In the genomic region with DNA sequence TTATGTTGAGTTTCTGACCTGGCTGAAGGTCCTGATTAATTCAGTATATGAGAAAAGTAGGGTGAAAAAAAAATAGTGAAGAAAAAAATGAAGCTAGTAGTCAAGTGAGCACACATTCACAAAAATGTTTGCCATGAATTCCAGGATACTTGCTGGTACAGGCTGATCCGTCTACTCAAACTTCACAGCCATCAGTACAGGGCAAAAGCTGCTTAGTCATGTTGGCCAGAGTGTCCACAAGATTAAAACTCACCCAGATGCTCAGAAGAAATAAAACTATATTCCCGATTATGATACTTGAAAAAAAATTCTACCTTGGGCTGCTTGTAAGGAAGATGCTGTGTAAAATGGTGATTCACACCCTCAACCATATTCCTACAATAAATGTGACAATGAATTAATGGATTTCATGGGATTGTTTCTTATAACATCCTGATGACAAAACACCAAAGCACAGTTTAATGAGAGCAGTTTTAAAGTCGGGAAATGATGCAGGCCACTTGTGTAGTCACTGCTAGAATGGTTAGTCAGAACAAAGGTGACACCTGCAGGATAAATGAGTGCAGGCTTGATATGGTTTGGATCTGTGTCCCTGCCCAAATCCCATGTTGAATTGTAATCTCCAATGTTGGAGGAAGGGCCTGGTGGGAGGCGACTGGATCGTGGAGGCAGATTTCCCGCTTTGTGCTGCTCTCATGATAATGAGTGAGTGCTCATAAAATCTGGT, we compare ENCODE assay signal across 13 cellular contexts. TPM values are rescaled to one million over a fixed set of nuclear protein-coding genes. Genes with fewer than 3 reads are reported as not detected.
A peak's percentile ranks its signal among the peaks of the same experiment; 100 is the strongest.
DNase-seq lines count a peak whose midpoint lies in the region; ATAC-seq, FAIRE-seq and TF ChIP-seq lines count a peak whose summit lies in the region.
"Had no signal": no experiment of that assay in that cellular context is flagged by ENCODE, and none has a peak within 500 bp of the region (broad histone marks: within the 10 kb centered on the region; RNA-seq: fewer than 3 reads in every experiment).

No MANE protein-coding gene starts in this region.

- TF ChIP-seq CTCF in AG10803 (conservative IDR thresholded peaks at IDR 0.05; ENCODE audit: low read length) (no peak; the same call in 1 of the 2 replicates), endothelial cell of umbilical vein (IDR thresholded peaks at IDR 0.05; ENCODE audit: extremely low read depth in 1 of 2, insufficient read depth in 1 of 2, low read depth in 1 of 2, low read length in 2 of 2) (no peak), gastroesophageal sphincter (IDR thresholded peaks at IDR 0.05) (no peak)

- H3K9ac ChIP-seq in endothelial cell of umbilical vein (replicated peaks; ENCODE audit: extremely low read depth, insufficient read depth, low read length) (no peak overlapping the region), mesendoderm (ENCODE audit: low read length) (no peak overlapping the region)

- H3K18ac ChIP-seq in mesendoderm (ENCODE audit: low read length): no peak overlapping the region

- ATAC-seq in aorta (ENCODE audit: low FRiP score): no peak
- no peak for ATAC-seq in gastroesophageal sphincter
- ATAC-seq: naive thymus-derived CD4-positive, alpha-beta T cell had no signal

- H3K4me3 ChIP-seq in AG10803 (ENCODE audit: low read length) (no peak overlapping the region), endothelial cell of umbilical vein (replicated peaks in 1 of 3; ENCODE audit: insufficient read depth in 1 of 3, low read depth in 1 of 3, low read length in 3 of 3) (no peak overlapping the region), mesendoderm (ENCODE audit: low read length) (no peak overlapping the region), aorta (ENCODE audit: low read length in 2 of 2) (no peak overlapping the region), gastroesophageal sphincter (no peak overlapping the region)

- no peaks in the 10 kb centered on the region for H3K79me2 ChIP-seq in endothelial cell of umbilical vein (ENCODE audit: control insufficient read depth, insufficient read depth, low read length)
- no peaks in the 10 kb centered on the region for H3K79me2 ChIP-seq in mesendoderm (ENCODE audit: control insufficient read depth, insufficient read depth, low read length)

- no peak overlapping the region for H2BK5ac ChIP-seq in mesendoderm (ENCODE audit: low read length)

- no peaks in the 10 kb centered on the region for H3K79me1 ChIP-seq in mesendoderm (ENCODE audit: low read length)

- DNase-seq in AG10803 (ENCODE audit: low read depth) (peak; percentile 83), NCI-H2029 treated with DMSO at 0.1 percent for 48 hours (lab: John Stamatoyannopoulos, UW) (peak; percentile 12), endothelial cell of umbilical vein (ENCODE audit: low read depth, low spot score) (no peak), mesendoderm (peak; percentile 75), aorta (no peak)
- DNase-seq in activated CD4-positive, alpha-beta T cell treated with anti-CD3 and anti-CD28 coated beads, Interleukin-2, amount 50 U/mL, for 48 hours: no peak
- DNase-seq in activated effector memory CD4-positive, alpha-beta T cell treated with anti-CD3 and anti-CD28 coated beads, Interleukin-2, amount 50 U/mL, for 16 hours: no peak
- DNase-seq: caudate nucleus; COR-L47; naive thymus-derived CD4-positive, alpha-beta T cell; NCI-H524; stimulated activated naive CD4-positive, alpha-beta T cell treated with Interleukin-2 at 50 U/mL for 16 hours had no signal

- no peaks in the 10 kb centered on the region for H3K9me1 ChIP-seq in endothelial cell of umbilical vein (replicated peaks; ENCODE audit: control insufficient read depth, extremely low read depth, insufficient read depth, low read length)

- no peak overlapping the region for H3K4me2 ChIP-seq in endothelial cell of umbilical vein (ENCODE audit: insufficient read depth, low read length)
- no peak overlapping the region for H3K4me2 ChIP-seq in mesendoderm (ENCODE audit: low read length)

- H4K5ac ChIP-seq in mesendoderm (ENCODE audit: low read length): no peak overlapping the region

- POLR2A ChIA-PET in endothelial cell of umbilical vein (lab: Charles Lee): no interaction called here

- H3K9me3 ChIP-seq in endothelial cell of umbilical vein (replicated peaks; ENCODE audit: control insufficient read depth, insufficient read depth, low read length) (no peaks in the 10 kb centered on the region), aorta (ENCODE audit: control insufficient read depth, low read length) (no peaks in the 10 kb centered on the region), gastroesophageal sphincter (peaks cover 0 to 6% (median 0%) of the 10 kb centered on the region in 3 donors)

- H4K20me1 ChIP-seq in endothelial cell of umbilical vein (replicated peaks; ENCODE audit: control insufficient read depth, extremely low read depth, insufficient read depth, low read length): no peaks in the 10 kb centered on the region

- no peak overlapping the region for H3K23ac ChIP-seq in mesendoderm (ENCODE audit: low read length)

- no peak for TF ChIP-seq POLR2A in endothelial cell of umbilical vein (IDR thresholded peaks at IDR 0.05; ENCODE audit: low read depth, low read length)
- no peak for TF ChIP-seq POLR2A in gastroesophageal sphincter (IDR thresholded peaks at IDR 0.05)

- H2AFZ ChIP-seq in endothelial cell of umbilical vein (ENCODE audit: low read depth, low read length): no peak overlapping the region

- BruUV-seq in endothelial cell of umbilical vein (replicated peaks; lab: Mats Ljungman, UMichigan): TSS peak; percentile 73

- dilution Hi-C loops in endothelial cell of umbilical vein (cut with MboI; ENCODE audit: extremely low pct_ligation_motif_present, low sequenced_read_pairs): no loop called here

- H3K36me3 ChIP-seq in endothelial cell of umbilical vein (ENCODE audit: control insufficient read depth in 2 of 2, extremely low read depth in 1 of 2, insufficient read depth in 2 of 2, low read length in 2 of 2) (no peaks in the 10 kb centered on the region), mesendoderm (ENCODE audit: control insufficient read depth, insufficient read depth, low read length) (no peaks in the 10 kb centered on the region), aorta (ENCODE audit: control insufficient read depth in 1 of 2, insufficient read depth in 2 of 2, low read length in 1 of 2) (no peaks in the 10 kb centered on the region), gastroesophageal sphincter (no peaks in the 10 kb centered on the region)

- intact Hi-C loops in endothelial cell of umbilical vein (cut with micrococcal nuclease) (loop anchor here (1.0 to 2.0 kb wide), 4 partner anchors 39 to 90 kb away; partner anchors contain the start of gene ANKRD1), aorta (cut with DNase I) (loop anchor here in 1 of 2 donors (2.0 kb wide), 1 partner anchor 59 kb away; no protein-coding TSS in a partner anchor)

- CTCF ChIA-PET in endothelial cell of umbilical vein (lab: Charles Lee): interaction anchor here (0.6 to 3.4 kb wide), 11 partner anchors 9 to 280 kb away, joined by 3 to 44 read pairs (median 5); partner anchors contain the start of gene ANKRD1

- no CpG with 5 or more reads among the region's 6 CpGs for WGBS in mesendoderm (ENCODE audit: extremely low coverage, insufficient coverage, low lambda C conversion rate)
- 55 to 60% methylated on average over 6 of the region's 6 CpGs for WGBS in aorta, 2 donors
- 73 to 77% methylated on average over 4 to 6 of the region's 6 CpGs for WGBS in gastroesophageal sphincter (ENCODE audit: low coverage in 1 of 2), 2 donors

- peak overlapping the region; percentile 5 for H3K56ac ChIP-seq in mesendoderm (ENCODE audit: low read length)

- no peak overlapping the region for H2BK120ac ChIP-seq in mesendoderm (ENCODE audit: low read depth, low read length)

- H2AK5ac ChIP-seq in mesendoderm (ENCODE audit: low read length): no peak overlapping the region

- no peaks in the 10 kb centered on the region for H3K27me3 ChIP-seq in endothelial cell of umbilical vein (ENCODE audit: control insufficient read depth in 2 of 2, insufficient read depth in 2 of 2, low read length in 2 of 2)
- H3K27me3 ChIP-seq in mesendoderm (ENCODE audit: insufficient read depth, low read length, poor library complexity): no peaks in the 10 kb centered on the region
- H3K27me3 ChIP-seq in aorta (ENCODE audit: control insufficient read depth in 1 of 2, insufficient read depth in 2 of 2, low read length in 1 of 2): no peaks in the 10 kb centered on the region
- no peaks in the 10 kb centered on the region for H3K27me3 ChIP-seq in gastroesophageal sphincter

- no peak for TF ChIP-seq EP300 in gastroesophageal sphincter (IDR thresholded peaks at IDR 0.05)

- FAIRE-seq in endothelial cell of umbilical vein (lab: Jason Lieb, UNC): peak; percentile 31

- H3K4me1 ChIP-seq in endothelial cell of umbilical vein (ENCODE audit: control insufficient read depth, extremely low read depth, insufficient read depth, low read length) (peaks cover 8% of the 10 kb centered on the region), mesendoderm (ENCODE audit: control insufficient read depth, low read depth, low read length) (no peaks in the 10 kb centered on the region), aorta (ENCODE audit: control insufficient read depth in 1 of 2, insufficient read depth in 2 of 2, low read length in 2 of 2) (no peaks in the 10 kb centered on the region), gastroesophageal sphincter (peaks cover 0 to 1% (median 0%) of the 10 kb centered on the region in 3 donors)

- H3K27ac ChIP-seq in endothelial cell of umbilical vein (ENCODE audit: insufficient read depth, low read depth, low read length): peak overlapping the region; percentile 28
- no peak overlapping the region for H3K27ac ChIP-seq in mesendoderm (ENCODE audit: low read depth, low read length)
- H3K27ac ChIP-seq in aorta (ENCODE audit: low read depth in 1 of 2, low read length in 2 of 2): no peak overlapping the region
- H3K27ac ChIP-seq in gastroesophageal sphincter: no peak overlapping the region

- no peak overlapping the region for H2BK15ac ChIP-seq in mesendoderm (replicated peaks; ENCODE audit: low read depth)

- no peak overlapping the region for H3K4ac ChIP-seq in mesendoderm (ENCODE audit: low read depth, low read length)

- H4K8ac ChIP-seq in mesendoderm (ENCODE audit: low read depth, low read length): no peak overlapping the region

TF ChIP-seq in endothelial cell of umbilical vein, 7 proteins besides CTCF, POLR2A, EP300 and RAD21 (continues in another document):
- TF ChIP-seq JUN (IDR thresholded peaks at IDR 0.05; ENCODE audit: borderline replicate concordance, insufficient read depth, insufficient read length, low read depth): no peak

RNA-seq across cellular contexts. Expression of gene ANKRD1, which starts 49.2 kb away (rescaled TPM):
- total RNA-seq in endothelial cell of umbilical vein: 591 and 664 TPM in 2 replicates
- polyA plus RNA-seq in endothelial cell of umbilical vein: 527 and 593 TPM in 2 replicates
- 797 and 830 TPM in 2 replicates for polyA plus RNA-seq in endothelial cell of umbilical vein (2011; cell fraction: cytosol; rRNA removed)
- 1,251 and 1,651 TPM in 2 replicates for polyA plus RNA-seq in endothelial cell of umbilical vein (2011; cell fraction: nucleus; rRNA removed)
- 949 and 994 TPM in 2 replicates for polyA plus RNA-seq in endothelial cell of umbilical vein (2012)
- 587 and 687 TPM in 2 replicates for polyA minus RNA-seq in endothelial cell of umbilical vein
- 1.2 TPM for polyA minus RNA-seq in endothelial cell of umbilical vein (2011; cell fraction: cytosol; rRNA and poly(A)+ RNA removed)
- polyA minus RNA-seq in endothelial cell of umbilical vein (2011; cell fraction: nucleus; rRNA and poly(A)+ RNA removed): 237 and 300 TPM in 2 replicates
- 65.5 TPM for polyA plus RNA-seq in mesendoderm (2013, experiment 1 of 2)
- polyA plus RNA-seq in mesendoderm (2013, experiment 2 of 2): 62.4 TPM
- 10 to 100 TPM in 1 of 2 donors, under 1 TPM in 1; 0.30 to 62.9 TPM for total RNA-seq in aorta
- 10 to 100 TPM in 1 of 2 donors, 1 to 10 TPM in 1; 4.1 to 38.9 TPM for polyA plus RNA-seq in aorta
- not detected for total RNA-seq in gastroesophageal sphincter
- total RNA-seq: naive thymus-derived CD4-positive, alpha-beta T cell had no signal
- polyA plus RNA-seq: naive thymus-derived CD4-positive, alpha-beta T cell had no signal

Comparison
In these comparisons a context has a peak if more than half of its experiments do, and no peak if none do; other contexts are left out.
1. DNase-seq: peak in AG10803 (single experiment), NCI-H2029 treated with DMSO at 0.1 percent for 48 hours (single experiment) and mesendoderm (single experiment); none in endothelial cell of umbilical vein (single experiment), aorta (0 of 2), activated CD4-positive, alpha-beta T cell treated with anti-CD3 and anti-CD28 coated beads, Interleukin-2, amount 50 U/mL, for 48 hours (0 of 2) and activated effector memory CD4-positive, alpha-beta T cell treated with anti-CD3 and anti-CD28 coated beads, Interleukin-2, amount 50 U/mL, for 16 hours (single experiment).